12 cellular contexts compared by ENCODE assay signal in the genomic region with DNA sequence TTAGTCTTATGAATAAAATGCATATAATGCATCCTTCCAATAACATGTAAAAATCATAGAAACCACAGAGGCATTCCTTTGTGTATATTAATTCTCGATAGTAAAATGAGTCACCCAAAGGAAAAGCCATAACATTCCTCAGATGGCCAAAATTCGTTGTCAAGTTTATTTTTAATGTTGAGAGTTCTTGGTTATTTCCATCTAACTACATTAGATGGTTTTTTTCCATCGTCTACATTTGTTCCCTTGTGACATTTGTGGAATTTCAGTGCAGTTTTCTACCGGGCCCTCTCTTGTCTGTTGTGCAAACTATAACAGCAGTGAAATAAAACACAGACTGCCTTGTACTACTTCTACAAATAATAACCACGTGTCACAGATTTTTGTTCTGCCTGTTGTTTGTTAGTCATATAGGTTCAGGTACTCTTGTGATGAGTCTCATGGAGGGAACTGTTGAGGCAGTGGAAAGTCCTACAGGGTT. TPM values are rescaled to one million over a fixed set of nuclear protein-coding genes. Genes with fewer than 3 reads are reported as not detected.
DNase-seq lines count a peak whose midpoint lies in the region; ATAC-seq, FAIRE-seq and TF ChIP-seq lines count a peak whose summit lies in the region.
"Had no signal": no experiment of that assay in that cellular context is flagged by ENCODE, and none has a peak within 500 bp of the region (broad histone marks: within the 10 kb centered on the region; RNA-seq: fewer than 3 reads in every experiment).

No MANE protein-coding gene starts in this region.

- 46% methylated on average over 5 of the region's 5 CpGs for WGBS in A549 (ENCODE audit: missing lambda C conversion rate)

- H3K9me3 ChIP-seq in A549: no peaks in the 10 kb centered on the region

- CTCF ChIA-PET in A549 (lab: Yijun Ruan, JAX): no interaction called here

- FAIRE-seq in A549 (lab: Jason Lieb, UNC): peak; percentile 32

- no peak for TF ChIP-seq CTCF in A549 (IDR thresholded peaks at IDR 0.05)
- no peak for TF ChIP-seq CTCF in HFFc6 (IDR thresholded peaks at IDR 0.05)
- no peak for TF ChIP-seq CTCF in foreskin fibroblast (IDR thresholded peaks at IDR 0.05; ENCODE audit: low read depth, low read length)

- POLR2A ChIA-PET in A549 (lab: Yijun Ruan, JAX): no interaction called here

- no peaks in the 10 kb centered on the region for H3K27me3 Mint-ChIP-seq in HFFc6 (ENCODE audit: insufficient read depth)
- no peaks in the 10 kb centered on the region for H3K27me3 Mint-ChIP-seq in activated T-helper 17 cell treated with anti-CD3 and anti-CD28 coated beads, Interleukin-2, amount 50 U/mL, for 72 hours
- H3K27me3 Mint-ChIP-seq: B cell had no signal

- H3K27ac Mint-ChIP-seq in HFFc6: peak overlapping the region; percentile 93
- no peak overlapping the region for H3K27ac Mint-ChIP-seq in activated T-helper 17 cell treated with anti-CD3 and anti-CD28 coated beads, Interleukin-2, amount 50 U/mL, for 72 hours
- H3K27ac Mint-ChIP-seq: B cell, immature natural killer cell, natural killer cell had no signal

- DNase-seq in A549 (ENCODE audit: low read depth in 1 of 2, low spot score in 1 of 2): no peak
- DNase-seq in HFFc6: peak; percentile 95
- DNase-seq in foreskin fibroblast: peak; percentile 73 to 88
- DNase-seq in SIG-M5 treated with dmso at 0.1 percent for 504 hours (lab: John Stamatoyannopoulos, UW; ENCODE audit: unreplicated experiment): no peak
- no peak for DNase-seq in middle frontal gyrus (ENCODE audit: extremely low spot score, low spot score)
- no peak for DNase-seq in NCI-H82 (lab: John Stamatoyannopoulos, UW)
- DNase-seq: immature natural killer cell, natural killer cell, NCI-H524 treated with DMSO at 0.1 percent for 48 hours had no signal

- H3K36me3 Mint-ChIP-seq in HFFc6 (ENCODE audit: low read depth): peaks cover 18% of the 10 kb centered on the region
- peaks cover 13% of the 10 kb centered on the region for H3K36me3 Mint-ChIP-seq in activated T-helper 17 cell treated with anti-CD3 and anti-CD28 coated beads, Interleukin-2, amount 50 U/mL, for 72 hours (ENCODE audit: low read depth)

- peak overlapping the region; percentile 27 for H3K4me3 Mint-ChIP-seq in HFFc6
- H3K4me3 Mint-ChIP-seq in activated T-helper 17 cell treated with anti-CD3 and anti-CD28 coated beads, Interleukin-2, amount 50 U/mL, for 72 hours: no peak overlapping the region
- H3K4me3 Mint-ChIP-seq: B cell, immature natural killer cell, natural killer cell had no signal

- H3K4me1 ChIP-seq in A549: peaks cover 7% of the 10 kb centered on the region; the same call in 2 of the 3 replicates

- ATAC-seq in A549 (no peak), GM21423 (IDR thresholded peaks at IDR 0.05; ENCODE audit: unreplicated experiment) (no peak)
- ATAC-seq in activated T-helper 17 cell treated with anti-CD3 and anti-CD28 coated beads, Interleukin-2, amount 50 U/mL, for 72 hours (replicated peaks): peak; percentile 57
- ATAC-seq: natural killer cell had no signal

- 0 out of 3 replicates have a peak overlapping the region, but pooled peaks have one; percentile 6 for H3K4me2 ChIP-seq in A549

- no peak for TF ChIP-seq EP300 in A549 (IDR thresholded peaks at IDR 0.05)

- no peak overlapping the region for H3K4me3 ChIP-seq in A549
- H3K4me3 ChIP-seq in foreskin fibroblast (ENCODE audit: low read depth in 1 of 2, low read length in 2 of 2): no peak overlapping the region

- TF ChIP-seq POLR2A in A549 (IDR thresholded peaks at IDR 0.05; ENCODE audit: low read length): no peak

- H3K4me1 Mint-ChIP-seq in HFFc6 (ENCODE audit: low read depth): peaks cover 41% of the 10 kb centered on the region
- no peaks in the 10 kb centered on the region for H3K4me1 Mint-ChIP-seq in activated T-helper 17 cell treated with anti-CD3 and anti-CD28 coated beads, Interleukin-2, amount 50 U/mL, for 72 hours
- H3K4me1 Mint-ChIP-seq: B cell, immature natural killer cell, natural killer cell had no signal

- no peak overlapping the region for H3K27ac ChIP-seq in A549

- H3K9me3 Mint-ChIP-seq in HFFc6: no peaks in the 10 kb centered on the region
- no peaks in the 10 kb centered on the region for H3K9me3 Mint-ChIP-seq in activated T-helper 17 cell treated with anti-CD3 and anti-CD28 coated beads, Interleukin-2, amount 50 U/mL, for 72 hours
- H3K9me3 Mint-ChIP-seq: immature natural killer cell, natural killer cell had no signal

- TF ChIP-seq RAD21 in A549 (conservative IDR thresholded peaks at IDR 0.05 in 1 of 2, IDR thresholded peaks at IDR 0.05 in 1 of 2): no peak

TF ChIP-seq in A549, 52 proteins besides CTCF, POLR2A, EP300 and RAD21:
- TF ChIP-seq, protein P1, sequence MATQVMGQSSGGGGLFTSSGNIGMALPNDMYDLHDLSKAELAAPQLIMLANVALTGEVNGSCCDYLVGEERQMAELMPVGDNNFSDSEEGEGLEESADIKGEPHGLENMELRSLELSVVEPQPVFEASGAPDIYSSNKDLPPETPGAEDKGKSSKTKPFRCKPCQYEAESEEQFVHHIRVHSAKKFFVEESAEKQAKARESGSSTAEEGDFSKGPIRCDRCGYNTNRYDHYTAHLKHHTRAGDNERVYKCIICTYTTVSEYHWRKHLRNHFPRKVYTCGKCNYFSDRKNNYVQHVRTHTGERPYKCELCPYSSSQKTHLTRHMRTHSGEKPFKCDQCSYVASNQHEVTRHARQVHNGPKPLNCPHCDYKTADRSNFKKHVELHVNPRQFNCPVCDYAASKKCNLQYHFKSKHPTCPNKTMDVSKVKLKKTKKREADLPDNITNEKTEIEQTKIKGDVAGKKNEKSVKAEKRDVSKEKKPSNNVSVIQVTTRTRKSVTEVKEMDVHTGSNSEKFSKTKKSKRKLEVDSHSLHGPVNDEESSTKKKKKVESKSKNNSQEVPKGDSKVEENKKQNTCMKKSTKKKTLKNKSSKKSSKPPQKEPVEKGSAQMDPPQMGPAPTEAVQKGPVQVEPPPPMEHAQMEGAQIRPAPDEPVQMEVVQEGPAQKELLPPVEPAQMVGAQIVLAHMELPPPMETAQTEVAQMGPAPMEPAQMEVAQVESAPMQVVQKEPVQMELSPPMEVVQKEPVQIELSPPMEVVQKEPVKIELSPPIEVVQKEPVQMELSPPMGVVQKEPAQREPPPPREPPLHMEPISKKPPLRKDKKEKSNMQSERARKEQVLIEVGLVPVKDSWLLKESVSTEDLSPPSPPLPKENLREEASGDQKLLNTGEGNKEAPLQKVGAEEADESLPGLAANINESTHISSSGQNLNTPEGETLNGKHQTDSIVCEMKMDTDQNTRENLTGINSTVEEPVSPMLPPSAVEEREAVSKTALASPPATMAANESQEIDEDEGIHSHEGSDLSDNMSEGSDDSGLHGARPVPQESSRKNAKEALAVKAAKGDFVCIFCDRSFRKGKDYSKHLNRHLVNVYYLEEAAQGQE (IDR thresholded peaks at IDR 0.05): no peak

RNA-seq across cellular contexts. Expression of a gene that starts 54.7 kb away (rescaled TPM):
- polyA plus RNA-seq in A549 (2011; rRNA removed) (98.8 and 99.2 TPM in 2 replicates), A549 (2017; fragmentation: RNase III; extraction: RNeasy Plus Mini Kit Qiagen cat#74134 plus additional on column Dnase treatment) (103 to 108 TPM (median 107 TPM) in 3 replicates)
- 34.1 and 54.7 TPM in 2 replicates for polyA plus RNA-seq in A549 (2012; cell fraction: cytosol; rRNA removed)
- 40.6 and 53.3 TPM in 2 replicates for polyA plus RNA-seq in A549 (2012; cell fraction: nucleus; rRNA removed)
- 136 and 166 TPM in 2 replicates for polyA minus RNA-seq in A549 (2011; rRNA and poly(A)+ RNA removed)
- 10 to 100 TPM; 48.2 to 71.2 (median 64.1) TPM for total RNA-seq in HFFc6 (2021; fragmentation: NEBNext Ultra II Directional; extraction: Animal tissue kit (Norgen Biotek cat#: 25700))
- total RNA-seq in activated T-helper 17 cell treated with anti-CD3 and anti-CD28 coated beads, Interleukin-2, amount 50 U/mL, for 72 hours: 100 to 1,000 TPM in 1 of 2 donors, 10 to 100 TPM in 1; 70.3 to 110 TPM

Comparison
In these comparisons a context has a peak if more than half of its experiments do, and no peak if none do; other contexts are left out.
1. DNase-seq: peak in HFFc6 (single experiment) and foreskin fibroblast (2 of 2); none in A549 (0 of 2), SIG-M5 treated with dmso at 0.1 percent for 504 hours (single experiment), middle frontal gyrus (single experiment) and NCI-H82 (single experiment).